1 cellular context compared by ENCODE assay signal in the genomic region with DNA sequence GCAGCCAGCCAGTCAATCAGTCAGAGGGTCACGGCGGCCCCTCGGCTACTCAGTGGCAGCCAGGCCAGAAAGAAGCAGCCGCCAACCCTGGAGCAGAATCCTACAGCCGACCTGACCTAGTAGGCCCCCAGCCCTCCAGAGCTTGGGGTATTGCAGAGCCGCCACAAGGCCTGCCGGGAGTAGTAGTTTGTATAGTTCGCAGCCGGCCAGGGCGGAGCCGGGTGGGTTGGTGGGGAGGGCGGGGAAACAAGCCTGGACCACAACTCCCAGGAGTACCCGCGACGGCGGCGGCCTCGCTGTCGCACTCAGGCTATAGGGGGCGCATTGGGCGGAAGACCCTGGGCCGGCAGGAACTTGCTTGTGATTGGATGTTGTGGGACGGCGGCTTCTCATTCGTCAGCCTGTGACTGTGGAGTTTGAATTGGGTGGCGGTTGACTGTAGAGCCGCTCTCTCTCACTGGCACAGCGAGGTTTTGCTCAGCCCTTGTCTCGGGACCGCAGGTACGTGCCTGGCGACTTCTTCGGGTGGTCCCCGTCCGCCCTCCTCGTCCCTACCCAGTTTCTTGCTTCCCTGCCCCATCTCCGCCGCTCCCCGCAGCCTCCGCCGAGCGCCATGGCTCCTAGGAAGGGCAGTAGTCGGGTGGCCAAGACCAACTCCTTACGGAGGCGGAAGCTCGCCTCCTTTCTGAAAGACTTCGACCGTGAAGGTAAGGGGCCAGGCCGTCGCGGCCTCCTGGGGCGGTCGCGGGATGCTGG.
TF ChIP-seq lines count a peak whose summit lies in the region.

Gene CDCA8 (plus strand): TSS at position 439 of the 756 bp plus-strand sequence. CDS start 175 bp downstream, at position 614.

TF ChIP-seq in K562, 482 proteins besides CTCF, POLR2A, EP300 and RAD21 (continued from another document and continues in another):
- TF ChIP-seq, protein P1, sequence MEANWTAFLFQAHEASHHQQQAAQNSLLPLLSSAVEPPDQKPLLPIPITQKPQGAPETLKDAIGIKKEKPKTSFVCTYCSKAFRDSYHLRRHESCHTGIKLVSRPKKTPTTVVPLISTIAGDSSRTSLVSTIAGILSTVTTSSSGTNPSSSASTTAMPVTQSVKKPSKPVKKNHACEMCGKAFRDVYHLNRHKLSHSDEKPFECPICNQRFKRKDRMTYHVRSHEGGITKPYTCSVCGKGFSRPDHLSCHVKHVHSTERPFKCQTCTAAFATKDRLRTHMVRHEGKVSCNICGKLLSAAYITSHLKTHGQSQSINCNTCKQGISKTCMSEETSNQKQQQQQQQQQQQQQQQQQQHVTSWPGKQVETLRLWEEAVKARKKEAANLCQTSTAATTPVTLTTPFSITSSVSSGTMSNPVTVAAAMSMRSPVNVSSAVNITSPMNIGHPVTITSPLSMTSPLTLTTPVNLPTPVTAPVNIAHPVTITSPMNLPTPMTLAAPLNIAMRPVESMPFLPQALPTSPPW (CRISPR knock-in tag; IDR thresholded peaks at IDR 0.05), result peak; percentile 82
- TF ChIP-seq EWSR1 (IDR thresholded peaks at IDR 0.05; ENCODE audit: borderline replicate concordance, low read depth, partially characterized antibody) (no peak), NFXL1 (CRISPR knock-in tag; IDR thresholded peaks at IDR 0.05) (no peak), ZNF140 (CRISPR knock-in tag; IDR thresholded peaks at IDR 0.05) (no peak), NCOR1 (IDR thresholded peaks at IDR 0.05) (no peak), TARDBP (IDR thresholded peaks at IDR 0.05) (no peak; the same call in 1 of the 2 replicates), ZNF75A (CRISPR knock-in tag; IDR thresholded peaks at IDR 0.05) (no peak), CBX5 (IDR thresholded peaks at IDR 0.05; ENCODE audit: borderline replicate concordance, low read depth) (no peak), FOSL1 (tag; conservative IDR thresholded peaks at IDR 0.05) (no peak), ZNF253 (CRISPR knock-in tag; conservative IDR thresholded peaks at IDR 0.05) (no peak), SAP30 (IDR thresholded peaks at IDR 0.05; ENCODE audit: borderline replicate concordance, insufficient read depth, low read depth, low read length, poor library complexity, severe bottlenecking) (peak; percentile 99), MTA1 (IDR thresholded peaks at IDR 0.05; ENCODE audit: borderline replicate concordance) (peak; percentile 90), DDX20 (tag; IDR thresholded peaks at IDR 0.05; ENCODE audit: low read depth) (no peak), RAD51 (IDR thresholded peaks at IDR 0.05; ENCODE audit: borderline replicate concordance, low read depth) (no peak; the same call in 1 of the 2 replicates), GTF2E2 (tag; IDR thresholded peaks at IDR 0.05) (no peak), ZNF785 (CRISPR knock-in tag; IDR thresholded peaks at IDR 0.05) (no peak), SLC30A9 (CRISPR knock-in tag; IDR thresholded peaks at IDR 0.05) (no peak), NFE2L1 (tag; IDR thresholded peaks at IDR 0.05; ENCODE audit: borderline replicate concordance, low read depth) (no peak), PHF8 (IDR thresholded peaks at IDR 0.05; ENCODE audit: borderline replicate concordance, low read length) (peak; percentile 93), ZNF436 (CRISPR knock-in tag; IDR thresholded peaks at IDR 0.05) (no peak), KLF16 (IDR thresholded peaks at IDR 0.05) (no peak), MEF2D (tag; conservative IDR thresholded peaks at IDR 0.05; ENCODE audit: low read depth) (no peak), SFPQ (IDR thresholded peaks at IDR 0.05; ENCODE audit: low read depth, low read length) (no peak), THRAP3 (IDR thresholded peaks at IDR 0.05; ENCODE audit: borderline replicate concordance) (no peak), SMARCA5 (IDR thresholded peaks at IDR 0.05) (no peak), XRCC5 (IDR thresholded peaks at IDR 0.05; ENCODE audit: low read depth, low read length) (peak; percentile 88; the same call in 1 of the 2 replicates), SOX6 (IDR thresholded peaks at IDR 0.05) (peak; percentile 29; the same call in 1 of the 2 replicates), PCBP1 (IDR thresholded peaks at IDR 0.05; ENCODE audit: low read depth, low read length, poor library complexity, severe bottlenecking) (peak; percentile 70), NR4A1 (CRISPR knock-in tag; IDR thresholded peaks at IDR 0.05) (0 out of 2 replicates have a peak, but pooled peaks have one; percentile 50), NR4A1 (tag; IDR thresholded peaks at IDR 0.05) (no peak)
- TF ChIP-seq, protein P2, sequence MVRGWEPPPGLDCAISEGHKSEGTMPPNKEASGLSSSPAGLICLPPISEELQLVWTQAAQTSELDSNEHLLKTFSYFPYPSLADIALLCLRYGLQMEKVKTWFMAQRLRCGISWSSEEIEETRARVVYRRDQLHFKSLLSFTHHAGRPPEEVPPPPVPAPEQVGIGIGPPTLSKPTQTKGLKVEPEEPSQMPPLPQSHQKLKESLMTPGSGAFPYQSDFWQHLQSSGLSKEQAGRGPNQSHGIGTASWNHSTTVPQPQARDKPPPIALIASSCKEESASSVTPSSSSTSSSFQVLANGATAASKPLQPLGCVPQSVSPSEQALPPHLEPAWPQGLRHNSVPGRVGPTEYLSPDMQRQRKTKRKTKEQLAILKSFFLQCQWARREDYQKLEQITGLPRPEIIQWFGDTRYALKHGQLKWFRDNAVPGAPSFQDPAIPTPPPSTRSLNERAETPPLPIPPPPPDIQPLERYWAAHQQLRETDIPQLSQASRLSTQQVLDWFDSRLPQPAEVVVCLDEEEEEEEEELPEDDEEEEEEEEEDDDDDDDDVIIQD (CRISPR knock-in tag; IDR thresholded peaks at IDR 0.05), result no peak
- TF ChIP-seq, protein P3, sequence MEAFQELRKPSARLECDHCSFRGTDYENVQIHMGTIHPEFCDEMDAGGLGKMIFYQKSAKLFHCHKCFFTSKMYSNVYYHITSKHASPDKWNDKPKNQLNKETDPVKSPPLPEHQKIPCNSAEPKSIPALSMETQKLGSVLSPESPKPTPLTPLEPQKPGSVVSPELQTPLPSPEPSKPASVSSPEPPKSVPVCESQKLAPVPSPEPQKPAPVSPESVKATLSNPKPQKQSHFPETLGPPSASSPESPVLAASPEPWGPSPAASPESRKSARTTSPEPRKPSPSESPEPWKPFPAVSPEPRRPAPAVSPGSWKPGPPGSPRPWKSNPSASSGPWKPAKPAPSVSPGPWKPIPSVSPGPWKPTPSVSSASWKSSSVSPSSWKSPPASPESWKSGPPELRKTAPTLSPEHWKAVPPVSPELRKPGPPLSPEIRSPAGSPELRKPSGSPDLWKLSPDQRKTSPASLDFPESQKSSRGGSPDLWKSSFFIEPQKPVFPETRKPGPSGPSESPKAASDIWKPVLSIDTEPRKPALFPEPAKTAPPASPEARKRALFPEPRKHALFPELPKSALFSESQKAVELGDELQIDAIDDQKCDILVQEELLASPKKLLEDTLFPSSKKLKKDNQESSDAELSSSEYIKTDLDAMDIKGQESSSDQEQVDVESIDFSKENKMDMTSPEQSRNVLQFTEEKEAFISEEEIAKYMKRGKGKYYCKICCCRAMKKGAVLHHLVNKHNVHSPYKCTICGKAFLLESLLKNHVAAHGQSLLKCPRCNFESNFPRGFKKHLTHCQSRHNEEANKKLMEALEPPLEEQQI (IDR thresholded peaks at IDR 0.05), result no peak
- TF ChIP-seq, protein P4, sequence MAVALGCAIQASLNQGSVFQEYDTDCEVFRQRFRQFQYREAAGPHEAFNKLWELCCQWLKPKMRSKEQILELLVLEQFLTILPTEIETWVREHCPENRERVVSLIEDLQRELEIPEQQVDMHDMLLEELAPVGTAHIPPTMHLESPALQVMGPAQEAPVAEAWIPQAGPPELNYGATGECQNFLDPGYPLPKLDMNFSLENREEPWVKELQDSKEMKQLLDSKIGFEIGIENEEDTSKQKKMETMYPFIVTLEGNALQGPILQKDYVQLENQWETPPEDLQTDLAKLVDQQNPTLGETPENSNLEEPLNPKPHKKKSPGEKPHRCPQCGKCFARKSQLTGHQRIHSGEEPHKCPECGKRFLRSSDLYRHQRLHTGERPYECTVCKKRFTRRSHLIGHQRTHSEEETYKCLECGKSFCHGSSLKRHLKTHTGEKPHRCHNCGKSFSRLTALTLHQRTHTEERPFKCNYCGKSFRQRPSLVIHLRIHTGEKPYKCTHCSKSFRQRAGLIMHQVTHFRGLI (CRISPR knock-in tag; IDR thresholded peaks at IDR 0.05), result no peak
- TF ChIP-seq, protein P5, sequence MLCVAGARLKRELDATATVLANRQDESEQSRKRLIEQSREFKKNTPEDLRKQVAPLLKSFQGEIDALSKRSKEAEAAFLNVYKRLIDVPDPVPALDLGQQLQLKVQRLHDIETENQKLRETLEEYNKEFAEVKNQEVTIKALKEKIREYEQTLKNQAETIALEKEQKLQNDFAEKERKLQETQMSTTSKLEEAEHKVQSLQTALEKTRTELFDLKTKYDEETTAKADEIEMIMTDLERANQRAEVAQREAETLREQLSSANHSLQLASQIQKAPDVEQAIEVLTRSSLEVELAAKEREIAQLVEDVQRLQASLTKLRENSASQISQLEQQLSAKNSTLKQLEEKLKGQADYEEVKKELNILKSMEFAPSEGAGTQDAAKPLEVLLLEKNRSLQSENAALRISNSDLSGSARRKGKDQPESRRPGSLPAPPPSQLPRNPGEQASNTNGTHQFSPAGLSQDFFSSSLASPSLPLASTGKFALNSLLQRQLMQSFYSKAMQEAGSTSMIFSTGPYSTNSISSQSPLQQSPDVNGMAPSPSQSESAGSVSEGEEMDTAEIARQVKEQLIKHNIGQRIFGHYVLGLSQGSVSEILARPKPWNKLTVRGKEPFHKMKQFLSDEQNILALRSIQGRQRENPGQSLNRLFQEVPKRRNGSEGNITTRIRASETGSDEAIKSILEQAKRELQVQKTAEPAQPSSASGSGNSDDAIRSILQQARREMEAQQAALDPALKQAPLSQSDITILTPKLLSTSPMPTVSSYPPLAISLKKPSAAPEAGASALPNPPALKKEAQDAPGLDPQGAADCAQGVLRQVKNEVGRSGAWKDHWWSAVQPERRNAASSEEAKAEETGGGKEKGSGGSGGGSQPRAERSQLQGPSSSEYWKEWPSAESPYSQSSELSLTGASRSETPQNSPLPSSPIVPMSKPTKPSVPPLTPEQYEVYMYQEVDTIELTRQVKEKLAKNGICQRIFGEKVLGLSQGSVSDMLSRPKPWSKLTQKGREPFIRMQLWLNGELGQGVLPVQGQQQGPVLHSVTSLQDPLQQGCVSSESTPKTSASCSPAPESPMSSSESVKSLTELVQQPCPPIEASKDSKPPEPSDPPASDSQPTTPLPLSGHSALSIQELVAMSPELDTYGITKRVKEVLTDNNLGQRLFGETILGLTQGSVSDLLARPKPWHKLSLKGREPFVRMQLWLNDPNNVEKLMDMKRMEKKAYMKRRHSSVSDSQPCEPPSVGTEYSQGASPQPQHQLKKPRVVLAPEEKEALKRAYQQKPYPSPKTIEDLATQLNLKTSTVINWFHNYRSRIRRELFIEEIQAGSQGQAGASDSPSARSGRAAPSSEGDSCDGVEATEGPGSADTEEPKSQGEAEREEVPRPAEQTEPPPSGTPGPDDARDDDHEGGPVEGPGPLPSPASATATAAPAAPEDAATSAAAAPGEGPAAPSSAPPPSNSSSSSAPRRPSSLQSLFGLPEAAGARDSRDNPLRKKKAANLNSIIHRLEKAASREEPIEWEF (CRISPR knock-in tag; IDR thresholded peaks at IDR 0.05), result no peak
- TF ChIP-seq, protein P6, sequence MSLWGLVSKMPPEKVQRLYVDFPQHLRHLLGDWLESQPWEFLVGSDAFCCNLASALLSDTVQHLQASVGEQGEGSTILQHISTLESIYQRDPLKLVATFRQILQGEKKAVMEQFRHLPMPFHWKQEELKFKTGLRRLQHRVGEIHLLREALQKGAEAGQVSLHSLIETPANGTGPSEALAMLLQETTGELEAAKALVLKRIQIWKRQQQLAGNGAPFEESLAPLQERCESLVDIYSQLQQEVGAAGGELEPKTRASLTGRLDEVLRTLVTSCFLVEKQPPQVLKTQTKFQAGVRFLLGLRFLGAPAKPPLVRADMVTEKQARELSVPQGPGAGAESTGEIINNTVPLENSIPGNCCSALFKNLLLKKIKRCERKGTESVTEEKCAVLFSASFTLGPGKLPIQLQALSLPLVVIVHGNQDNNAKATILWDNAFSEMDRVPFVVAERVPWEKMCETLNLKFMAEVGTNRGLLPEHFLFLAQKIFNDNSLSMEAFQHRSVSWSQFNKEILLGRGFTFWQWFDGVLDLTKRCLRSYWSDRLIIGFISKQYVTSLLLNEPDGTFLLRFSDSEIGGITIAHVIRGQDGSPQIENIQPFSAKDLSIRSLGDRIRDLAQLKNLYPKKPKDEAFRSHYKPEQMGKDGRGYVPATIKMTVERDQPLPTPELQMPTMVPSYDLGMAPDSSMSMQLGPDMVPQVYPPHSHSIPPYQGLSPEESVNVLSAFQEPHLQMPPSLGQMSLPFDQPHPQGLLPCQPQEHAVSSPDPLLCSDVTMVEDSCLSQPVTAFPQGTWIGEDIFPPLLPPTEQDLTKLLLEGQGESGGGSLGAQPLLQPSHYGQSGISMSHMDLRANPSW (CRISPR knock-in tag; IDR thresholded peaks at IDR 0.05), result peak; percentile 39; the same call in 1 of the 2 replicates
- TF ChIP-seq, protein P7, sequence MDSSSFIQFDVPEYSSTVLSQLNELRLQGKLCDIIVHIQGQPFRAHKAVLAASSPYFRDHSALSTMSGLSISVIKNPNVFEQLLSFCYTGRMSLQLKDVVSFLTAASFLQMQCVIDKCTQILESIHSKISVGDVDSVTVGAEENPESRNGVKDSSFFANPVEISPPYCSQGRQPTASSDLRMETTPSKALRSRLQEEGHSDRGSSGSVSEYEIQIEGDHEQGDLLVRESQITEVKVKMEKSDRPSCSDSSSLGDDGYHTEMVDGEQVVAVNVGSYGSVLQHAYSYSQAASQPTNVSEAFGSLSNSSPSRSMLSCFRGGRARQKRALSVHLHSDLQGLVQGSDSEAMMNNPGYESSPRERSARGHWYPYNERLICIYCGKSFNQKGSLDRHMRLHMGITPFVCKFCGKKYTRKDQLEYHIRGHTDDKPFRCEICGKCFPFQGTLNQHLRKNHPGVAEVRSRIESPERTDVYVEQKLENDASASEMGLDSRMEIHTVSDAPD (CRISPR knock-in tag; IDR thresholded peaks at IDR 0.05), result no peak
